ENCODE assay signal across 11 cellular contexts in genomic region chr6:63537126-63537958, GRCh38. TPM values are rescaled to one million over a fixed set of nuclear protein-coding genes. Genes with fewer than 3 reads are reported as not detected.
DNase-seq lines count a peak whose midpoint lies in the region; ATAC-seq and TF ChIP-seq lines count a peak whose summit lies in the region.
"Had no signal": no experiment of that assay in that cellular context is flagged by ENCODE, and none has a peak within 500 bp of the region (broad histone marks: within the 10 kb centered on the region; RNA-seq: fewer than 3 reads in every experiment).

No MANE protein-coding gene starts in this region.

- no peaks in the 10 kb centered on the region for H3K27me3 ChIP-seq in foreskin keratinocyte

- intact Hi-C loops in Right ventricle myocardium superior (cut with DNase I): no loop called here
- intact Hi-C loops in head of caudate nucleus (cut with DNase I): no loop called here

- H3K27ac ChIP-seq in foreskin keratinocyte: peak overlapping the region; percentile 74
- H3K27ac ChIP-seq: HL-60 had no signal

- ATAC-seq in GM18505 (IDR thresholded peaks at IDR 0.05; ENCODE audit: unreplicated experiment) (peak; percentile 72), GM21619 (IDR thresholded peaks at IDR 0.05; ENCODE audit: unreplicated experiment) (peak; percentile 86), foreskin keratinocyte (peak; percentile 97), Right ventricle myocardium superior (ENCODE audit: poor library complexity) (no peak), HG02973 (IDR thresholded peaks at IDR 0.05; ENCODE audit: unreplicated experiment) (no peak), HG03135 (IDR thresholded peaks at IDR 0.05; ENCODE audit: unreplicated experiment) (no peak)

- DNase-seq in NCI-H1105 treated with DMSO at 0.1 percent for 48 hours (lab: John Stamatoyannopoulos, UW): peak; percentile 78
- peak; percentile 92 to 97 for DNase-seq in foreskin keratinocyte
- no peak for DNase-seq in Right ventricle myocardium superior
- no peak for DNase-seq in head of caudate nucleus
- DNase-seq: mesenchymal stem cell, NCI-H2029 had no signal

- TF ChIP-seq CTCF in foreskin keratinocyte (conservative IDR thresholded peaks at IDR 0.05): no peak

- peaks cover 21% of the 10 kb centered on the region for H3K4me1 ChIP-seq in foreskin keratinocyte

- no peak for TF ChIP-seq POLR2A in GM18505 (IDR thresholded peaks at IDR 0.05; ENCODE audit: borderline replicate concordance, extremely low read depth, insufficient read depth, insufficient read length)

RNA-seq across cellular contexts. Expression of gene PTP4A1, which starts 34.9 kb away (rescaled TPM):
- 77.0 and 78.5 TPM in 2 replicates for total RNA-seq in foreskin keratinocyte
- polyA plus RNA-seq in foreskin keratinocyte: 39.6 and 48.9 TPM in 2 replicates
- total RNA-seq in Right ventricle myocardium superior: 33.7 TPM

Comparison
In these comparisons a context has a peak if more than half of its experiments do, and no peak if none do; other contexts are left out.
1. ATAC-seq: peak in GM18505 (single experiment), GM21619 (single experiment) and foreskin keratinocyte (single experiment); none in Right ventricle myocardium superior (single experiment), HG02973 (single experiment) and HG03135 (single experiment).
2. DNase-seq: peak in NCI-H1105 treated with DMSO at 0.1 percent for 48 hours (single experiment) and foreskin keratinocyte (2 of 2); none in Right ventricle myocardium superior (single experiment) and head of caudate nucleus (0 of 42).